Comparison of ENCODE assay signal across 19 cellular contexts in genomic region chr10:103879409-103879808, GRCh38. TPM values are rescaled to one million over a fixed set of nuclear protein-coding genes. Genes with fewer than 3 reads are reported as not detected.
DNase-seq lines count a peak whose midpoint lies in the region; FAIRE-seq and TF ChIP-seq lines count a peak whose summit lies in the region.
"Had no signal": no experiment of that assay in that cellular context is flagged by ENCODE, and none has a peak within 500 bp of the region (broad histone marks: within the 10 kb centered on the region; RNA-seq: fewer than 3 reads in every experiment).

No MANE protein-coding gene starts in this region.

- H3K4me2 ChIP-seq in H1 (ENCODE audit: insufficient read depth in 1 of 2, low read depth in 2 of 2, low read length in 2 of 2): no peak overlapping the region
- H3K4me2 ChIP-seq: BLaER1 had no signal

- H3K14ac ChIP-seq in H1 (ENCODE audit: insufficient read length): no peak overlapping the region

- H3K9ac ChIP-seq in H1 (replicated peaks in 1 of 4; ENCODE audit: extremely low read depth in 1 of 4, low read depth in 3 of 4, low read length in 3 of 4): no peak overlapping the region
- H3K9ac ChIP-seq: BLaER1 had no signal

- POLR2A ChIA-PET in MCF 10A (lab: Yijun Ruan, JAX) (interaction anchor here (0.8 to 13.6 kb wide), 2 partner anchors 9 to 25 kb away, joined by 3 to 315 read pairs; no protein-coding TSS in a partner anchor), H1 (lab: Charles Lee; ENCODE audit: partially characterized antibody) (interaction anchor here (0.9 kb wide), 1 partner anchor 242 kb away, joined by 4 read pairs; the partner anchor contains the start of gene SFR1)

- no peak overlapping the region for H2BK120ac ChIP-seq in H1 (replicated peaks; ENCODE audit: low read depth, low read length)

- no peaks in the 10 kb centered on the region for H4K20me1 ChIP-seq in H1 (replicated peaks in 1 of 2; ENCODE audit: control insufficient read depth in 1 of 2, insufficient read depth in 2 of 2, low read length in 2 of 2)
- H4K20me1 ChIP-seq: BLaER1 had no signal

- H3K27ac Mint-ChIP-seq in MCF 10A (ENCODE audit: low read depth, unreplicated experiment) (peak overlapping the region; percentile 86), nephron progenitor cell (peak overlapping the region; percentile 70)

- no peak overlapping the region for H2BK5ac ChIP-seq in H1 (ENCODE audit: low read depth, low read length)

- CTCF ChIA-PET in MCF 10A (lab: Yijun Ruan, JAX) (no interaction called here), H1 (lab: Charles Lee; ENCODE audit: partially characterized antibody) (interaction anchor here (1.8 to 11.7 kb wide), 2 partner anchors 9 to 168 kb away, joined by 10 to 193 read pairs; no protein-coding TSS in a partner anchor)

- H3K9me3 ChIP-seq in breast epithelium: no peaks in the 10 kb centered on the region
- no peaks in the 10 kb centered on the region for H3K9me3 ChIP-seq in H1 (ENCODE audit: insufficient read depth in 2 of 2, low read depth in 1 of 2, low read length in 1 of 2)
- H3K9me3 ChIP-seq: BLaER1 had no signal

- no peaks in the 10 kb centered on the region for H3K9me3 Mint-ChIP-seq in MCF 10A (ENCODE audit: unreplicated experiment)
- H3K9me3 Mint-ChIP-seq in nephron progenitor cell: no peaks in the 10 kb centered on the region

- no peak overlapping the region for H3K27ac ChIP-seq in breast epithelium
- no peak overlapping the region for H3K27ac ChIP-seq in H1 (ENCODE audit: low read depth, low read length)
- H3K27ac ChIP-seq: BLaER1 had no signal

- no peak overlapping the region; the same call in 1 of the 2 replicates for H4K8ac ChIP-seq in H1 (ENCODE audit: extremely low read depth, insufficient read depth, low read length)

- TF ChIP-seq RAD21 in H1 (IDR thresholded peaks at IDR 0.05 in 1 of 2, conservative IDR thresholded peaks at IDR 0.05 in 1 of 2; ENCODE audit: low read depth in 2 of 2, low read length in 2 of 2): no peak

- peaks cover 50% of the 10 kb centered on the region for H3K36me3 Mint-ChIP-seq in MCF 10A (ENCODE audit: insufficient read depth, unreplicated experiment)
- peaks cover 47% of the 10 kb centered on the region for H3K36me3 Mint-ChIP-seq in nephron progenitor cell (ENCODE audit: low read depth)

- no peaks in the 10 kb centered on the region for H3K23me2 ChIP-seq in H1 (ENCODE audit: low read depth, low read length)

- no peak for FAIRE-seq in H1 (lab: Jason Lieb, UNC)
- FAIRE-seq: A204.1, GM12892, HepG2 had no signal

- H2BK12ac ChIP-seq in H1 (ENCODE audit: low read depth, low read length): 0 out of 2 replicates have a peak overlapping the region, but pooled peaks have one; percentile 17

- peaks cover 38% of the 10 kb centered on the region for H3K4me1 Mint-ChIP-seq in MCF 10A (ENCODE audit: insufficient read depth, unreplicated experiment)
- peaks cover 28% of the 10 kb centered on the region for H3K4me1 Mint-ChIP-seq in nephron progenitor cell

- H2AK5ac ChIP-seq in H1 (ENCODE audit: low read depth, low read length): no peak overlapping the region

- TF ChIP-seq EP300 in H1 (IDR thresholded peaks at IDR 0.05; ENCODE audit: borderline replicate concordance in 1 of 2, low read depth in 2 of 2, low read length in 2 of 2): no peak

- no peak overlapping the region for H3K23ac ChIP-seq in H1 (ENCODE audit: insufficient read length)

- H3K27me3 ChIP-seq in breast epithelium (no peaks in the 10 kb centered on the region), H1 (replicated peaks in 1 of 4; ENCODE audit: control insufficient read depth in 3 of 4, extremely low read depth in 1 of 4, insufficient read depth in 3 of 4, low read length in 3 of 4) (no peaks in the 10 kb centered on the region)
- H3K27me3 ChIP-seq: BLaER1 had no signal

- TF ChIP-seq CTCF in MCF 10A (IDR thresholded peaks at IDR 0.05; ENCODE audit: unreplicated experiment): no peak
- TF ChIP-seq CTCF in breast epithelium (IDR thresholded peaks at IDR 0.05): no peak
- TF ChIP-seq CTCF in H1 (IDR thresholded peaks at IDR 0.05; ENCODE audit: control extremely low read depth in 1 of 3, insufficient read depth in 1 of 3, low read depth in 1 of 3, low read length in 3 of 3): no peak
- TF ChIP-seq CTCF in nephron progenitor cell (IDR thresholded peaks at IDR 0.05): no peak

- H3K4ac ChIP-seq in H1 (replicated peaks; ENCODE audit: insufficient read length, low read depth, low read length): no peak overlapping the region

- H2BK15ac ChIP-seq in H1 (ENCODE audit: low read length): no peak overlapping the region

- 80% methylated on average over 9 of the region's 9 CpGs; no CpG with 5 or more reads in 1 of the 2 experiments for WGBS in H1 (ENCODE audit: extremely low coverage in 1 of 2, insufficient coverage in 1 of 2, insufficient read length in 1 of 2, insufficient replicate concordance in 2 of 2, low coverage in 1 of 2, low lambda C conversion rate in 2 of 2, missing lambda C conversion rate in 1 of 2), 2 experiments

- H2BK20ac ChIP-seq in H1 (ENCODE audit: low read length): no peak overlapping the region

- TF ChIP-seq POLR2A in breast epithelium (IDR thresholded peaks at IDR 0.05) (no peak), H1 (IDR thresholded peaks at IDR 0.05; ENCODE audit: control extremely low read depth in 1 of 2, low read depth in 2 of 2, low read length in 2 of 2) (no peak)

- no peaks in the 10 kb centered on the region for H3K79me2 ChIP-seq in H1 (ENCODE audit: control insufficient read depth in 1 of 2, insufficient read depth in 2 of 2, low read length in 2 of 2)

- H2AFZ ChIP-seq in H1 (ENCODE audit: low read length): no peak overlapping the region

- H3K36me3 ChIP-seq in breast epithelium (no peaks in the 10 kb centered on the region), H1 (ENCODE audit: control insufficient read depth in 2 of 4, insufficient read depth in 4 of 4, low read length in 3 of 4) (no peaks in the 10 kb centered on the region; a peak in 1 of 8 replicates)

- BruUV-seq in MCF 10A (replicated peaks; lab: Mats Ljungman, UMichigan): no TSS peak

- H4K91ac ChIP-seq in H1 (replicated peaks; ENCODE audit: insufficient read length, low read length): no peak overlapping the region

- no peak overlapping the region for H3K56ac ChIP-seq in H1 (replicated peaks; ENCODE audit: insufficient read length, low read depth, low read length)

- intact Hi-C loops in MCF 10A (cut with micrococcal nuclease) (no loop called here), breast epithelium (cut with DNase I; ENCODE audit: low total_unique reads) (no loop called here)

- no peak overlapping the region for H4K5ac ChIP-seq in H1 (ENCODE audit: insufficient read length, low read depth, low read length)

- no peaks in the 10 kb centered on the region for H3K79me1 ChIP-seq in H1 (ENCODE audit: low read depth, low read length)

- H3K4me3 Mint-ChIP-seq in MCF 10A (ENCODE audit: unreplicated experiment) (no peak overlapping the region), nephron progenitor cell (no peak overlapping the region)

- DNase-seq in MCF 10A (ENCODE audit: unreplicated experiment) (no peak), breast epithelium (ENCODE audit: low spot score in 2 of 2) (no peak), H1 (ENCODE audit: low read depth in 1 of 2, low spot score in 2 of 2) (no peak), nephron progenitor cell (no peak), dedifferentiated amniotic fluid mesenchymal stem cell (ENCODE audit: extremely low spot score) (no peak), SW480 (ENCODE audit: low spot score) (no peak), Kasumi-1 (lab: John Stamatoyannopoulos, UW) (no peak)
- DNase-seq: GF-D8, H7, KG1, NCI-H1048, NCI-H2107, NCI-H226, NCI-H524 treated with DMSO at 0.1 percent for 48 hours, SHP77 had no signal

- H3K4me1 ChIP-seq in breast epithelium (no peaks in the 10 kb centered on the region), H1 (replicated peaks in 1 of 4; ENCODE audit: control insufficient read depth in 3 of 4, insufficient read depth in 4 of 4, low read length in 3 of 4) (peaks cover 0 to under 1% (median 0%) of the 10 kb centered on the region in 4 experiments; a peak in 1 of 7 replicates)

- H3K27me3 Mint-ChIP-seq in MCF 10A (ENCODE audit: insufficient read depth, unreplicated experiment) (no peaks in the 10 kb centered on the region), nephron progenitor cell (ENCODE audit: low read depth, poor library complexity) (peaks cover 15% of the 10 kb centered on the region)

- H3K4me3 ChIP-seq in breast epithelium (no peak overlapping the region), H1 (ENCODE audit: extremely low read depth in 1 of 4, insufficient read depth in 2 of 4, low read depth in 3 of 4, low read length in 4 of 4) (no peak overlapping the region)
- H3K4me3 ChIP-seq: BLaER1 had no signal

- H3K18ac ChIP-seq in H1 (ENCODE audit: extremely low read depth, low read length): no peak overlapping the region

TF ChIP-seq in H1, 55 proteins besides CTCF, POLR2A, EP300 and RAD21 (continues in another document):
- no peak for TF ChIP-seq SIRT6 (IDR thresholded peaks at IDR 0.05; ENCODE audit: low read length)
- no peak for TF ChIP-seq TAF1 (IDR thresholded peaks at IDR 0.05; ENCODE audit: low read depth, low read length)
- no peak for TF ChIP-seq SP4 (IDR thresholded peaks at IDR 0.05; ENCODE audit: low read length)
- no peak for TF ChIP-seq TBP (IDR thresholded peaks at IDR 0.05; ENCODE audit: low read depth, low read length)

RNA-seq across cellular contexts. Expression of gene SH3PXD2A, which starts 24.0 kb away (rescaled TPM):
- total RNA-seq in MCF 10A (2022): 13.2 and 15.0 TPM in 2 replicates
- total RNA-seq in breast epithelium: 10 to 100 TPM; 14.3 to 30.5 (median 14.7) TPM
- total RNA-seq in H1 (2021; fragmentation: NEBNext Ultra II Directional; extraction: Animal tissue kit (Norgen Biotek cat#: 25700)): 15.3 and 16.3 TPM in 2 replicates
- polyA plus RNA-seq in H1 (2011; rRNA removed): 5.4 and 7.9 TPM in 2 replicates
- 8.8 TPM for polyA plus RNA-seq in H1 (2011; cell fraction: cytosol; rRNA removed)
- polyA plus RNA-seq in H1 (2011; cell fraction: nucleus; rRNA removed): 18.7 TPM
- polyA plus RNA-seq in H1 (2012, experiment 1 of 2): 7.5 to 10.9 TPM (median 9.6 TPM) in 4 replicates
- 5.7 TPM for polyA plus RNA-seq in H1 (2012, experiment 2 of 2)
- 6.2 TPM for polyA plus RNA-seq in H1 (2013, experiment 1 of 2)
- 6.0 TPM for polyA plus RNA-seq in H1 (2013, experiment 2 of 2)
- 5.6 TPM in 2 replicates for polyA minus RNA-seq in H1 (2011; rRNA and poly(A)+ RNA removed)
- 7.1 TPM for polyA minus RNA-seq in H1 (2011; cell fraction: cytosol; rRNA and poly(A)+ RNA removed)
- 4.9 TPM for polyA minus RNA-seq in H1 (2011; cell fraction: nucleus; rRNA and poly(A)+ RNA removed)

RNA-seq across cellular contexts. Expression of gene STN1, which starts 38.6 kb away (rescaled TPM):
- total RNA-seq in MCF 10A (2022) (31.8 and 46.7 TPM in 2 replicates), breast epithelium (10 to 100 TPM; 23.8 to 31.2 (median 25.2) TPM)
- total RNA-seq in H1 (2021; fragmentation: NEBNext Ultra II Directional; extraction: Animal tissue kit (Norgen Biotek cat#: 25700)): 10.3 and 12.4 TPM in 2 replicates
- 8.3 and 10.1 TPM in 2 replicates for polyA plus RNA-seq in H1 (2011; rRNA removed)
- 13.3 TPM for polyA plus RNA-seq in H1 (2011; cell fraction: cytosol; rRNA removed)
- polyA plus RNA-seq in H1 (2011; cell fraction: nucleus; rRNA removed): 7.8 TPM
- polyA plus RNA-seq in H1 (2012, experiment 1 of 2): 11.8 to 13.7 TPM (median 12.4 TPM) in 4 replicates
- 2.3 TPM for polyA plus RNA-seq in H1 (2012, experiment 2 of 2)
- 10.1 TPM for polyA plus RNA-seq in H1 (2013, experiment 1 of 2)
- polyA plus RNA-seq in H1 (2013, experiment 2 of 2): 10.0 TPM
- 12.7 and 13.0 TPM in 2 replicates for polyA minus RNA-seq in H1 (2011; rRNA and poly(A)+ RNA removed)
- 6.7 TPM for polyA minus RNA-seq in H1 (2011; cell fraction: cytosol; rRNA and poly(A)+ RNA removed)
- polyA minus RNA-seq in H1 (2011; cell fraction: nucleus; rRNA and poly(A)+ RNA removed): 7.5 TPM
